Comparison of ENCODE assay signal across 9 cellular contexts in the genomic region with DNA sequence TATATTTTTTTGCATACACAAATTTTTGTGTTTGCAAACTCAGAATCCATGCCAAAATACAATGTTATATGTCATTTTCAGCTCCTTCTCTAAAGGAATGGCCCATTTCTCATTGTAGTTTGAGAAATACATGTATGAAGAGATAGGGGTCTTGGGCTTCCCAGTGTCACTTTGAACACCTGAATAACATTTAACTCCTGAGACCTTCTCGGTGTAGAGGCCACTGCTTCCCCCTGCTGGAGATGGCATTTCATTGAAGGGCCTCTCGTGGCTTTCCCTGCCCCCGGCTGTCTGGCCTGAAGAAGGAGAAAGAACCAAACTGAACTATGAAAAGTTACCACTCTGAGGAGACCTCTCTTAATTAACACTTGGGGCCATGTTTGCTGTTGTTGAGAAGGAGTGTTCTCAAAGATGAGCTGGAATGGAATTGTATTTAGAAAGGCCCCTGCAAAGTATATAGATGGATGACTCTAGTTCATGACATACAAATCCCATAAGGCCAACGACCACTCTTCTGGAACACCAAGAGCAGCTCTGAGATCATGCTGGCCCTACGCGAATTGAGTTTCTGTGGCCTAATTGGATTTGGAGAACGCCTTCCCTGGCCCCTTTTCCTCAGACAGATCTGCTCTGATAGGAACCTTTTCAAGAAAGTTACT. TPM values are rescaled to one million over a fixed set of nuclear protein-coding genes. Genes with fewer than 3 reads are reported as not detected.
DNase-seq lines count a peak whose midpoint lies in the region; ATAC-seq, FAIRE-seq and TF ChIP-seq lines count a peak whose summit lies in the region.
"Had no signal": no experiment of that assay in that cellular context is flagged by ENCODE, and none has a peak within 500 bp of the region (broad histone marks: within the 10 kb centered on the region; RNA-seq: fewer than 3 reads in every experiment).

No MANE protein-coding gene starts in this region.

- H3K79me2 ChIP-seq in fibroblast of lung (ENCODE audit: control insufficient read depth, insufficient read depth, low read length) (peaks cover 4% of the 10 kb centered on the region), osteoblast (ENCODE audit: insufficient read depth, low read length) (peaks cover 10% of the 10 kb centered on the region)

- no peak overlapping the region for H3K27ac ChIP-seq in fibroblast of lung (ENCODE audit: insufficient read depth, low read length)
- no peak overlapping the region for H3K27ac ChIP-seq in osteoblast (ENCODE audit: low read depth, low read length)
- H3K27ac ChIP-seq: HL-60 had no signal

- H3K36me3 Mint-ChIP-seq in activated CD8-positive, alpha-beta T cell treated with anti-CD3 and anti-CD28 coated beads, Interleukin-2, amount 10 ng/mL, durations not matched to agents 7 days and 5 days (ENCODE audit: low read depth), result peaks cover 51% of the 10 kb centered on the region

- TF ChIP-seq POLR2A in GM12891 (IDR thresholded peaks at IDR 0.05; ENCODE audit: low read depth, low read length), result no peak

- H3K4me3 ChIP-seq in fibroblast of lung (replicated peaks in 1 of 4; ENCODE audit: control extremely low read depth in 1 of 4, insufficient read depth in 1 of 4, low read depth in 3 of 4, low read length in 4 of 4) (no peak overlapping the region), osteoblast (ENCODE audit: insufficient read depth, low read length) (no peak overlapping the region)

- FAIRE-seq in GM12891 (lab: Jason Lieb, UNC), result peak; percentile 38

- peaks cover 9% of the 10 kb centered on the region for H3K36me3 ChIP-seq in fibroblast of lung (ENCODE audit: control insufficient read depth, insufficient read depth, low read length)
- peaks cover 25% of the 10 kb centered on the region for H3K36me3 ChIP-seq in osteoblast (ENCODE audit: insufficient read depth, low read length)

- H3K9ac ChIP-seq in fibroblast of lung (ENCODE audit: insufficient read depth, low read length), result no peak overlapping the region

- TF ChIP-seq CTCF in AG09319 (IDR thresholded peaks at IDR 0.05; ENCODE audit: low read depth, low read length), result peak; percentile 72
- peak; percentile 67 to 75 for TF ChIP-seq CTCF in fibroblast of lung (conservative IDR thresholded peaks at IDR 0.05 in 1 of 2, IDR thresholded peaks at IDR 0.05 in 1 of 2; ENCODE audit: low read depth in 1 of 2, low read length in 2 of 2)
- peak; percentile 87 for TF ChIP-seq CTCF in osteoblast (IDR thresholded peaks at IDR 0.05; ENCODE audit: extremely low read depth, low read depth, low read length)

- DNase-seq in AG09319 (ENCODE audit: extremely low read depth, low read depth), result peak; percentile 8
- no peak for DNase-seq in GM12891 (ENCODE audit: insufficient read length, low spot score)
- peak; percentile 39 for DNase-seq in NCI-H2227 (lab: John Stamatoyannopoulos, UW; ENCODE audit: unreplicated experiment)
- DNase-seq in activated CD8-positive, alpha-beta T cell treated with anti-CD3 and anti-CD28 coated beads, Interleukin-2, amount 10 ng/mL, durations not matched to agents 7 days and 5 days, result peak; percentile 57
- peak; percentile 39 to 62 for DNase-seq in fibroblast of lung (ENCODE audit: low read depth in 2 of 2)
- DNase-seq in osteoblast (ENCODE audit: insufficient read length, low spot score, missing footprints), result peak; percentile 45
- no peak for DNase-seq in NCI-H774 (lab: John Stamatoyannopoulos, UW)

- no peaks in the 10 kb centered on the region for H3K27me3 Mint-ChIP-seq in activated CD8-positive, alpha-beta T cell treated with anti-CD3 and anti-CD28 coated beads, Interleukin-2, amount 10 ng/mL, durations not matched to agents 7 days and 5 days (ENCODE audit: low read depth)

- ATAC-seq in activated CD8-positive, alpha-beta T cell treated with anti-CD3 and anti-CD28 coated beads, Interleukin-2, amount 10 ng/mL, durations not matched to agents 7 days and 5 days, result peak; percentile 57
- ATAC-seq in GM21528 (IDR thresholded peaks at IDR 0.05; ENCODE audit: low FRiP score, unreplicated experiment), result no peak

- no peaks in the 10 kb centered on the region for H4K20me1 ChIP-seq in fibroblast of lung (ENCODE audit: control insufficient read depth, extremely low read depth, insufficient read depth, low read length)
- peaks cover 4% of the 10 kb centered on the region for H4K20me1 ChIP-seq in osteoblast (ENCODE audit: insufficient read depth, low read length)

- H3K4me2 ChIP-seq in fibroblast of lung (ENCODE audit: extremely low read depth, insufficient read depth, low read length) (no peak overlapping the region), osteoblast (ENCODE audit: insufficient read depth, low read length) (no peak overlapping the region)

- no peak overlapping the region for H3K4me3 Mint-ChIP-seq in activated CD8-positive, alpha-beta T cell treated with anti-CD3 and anti-CD28 coated beads, Interleukin-2, amount 10 ng/mL, durations not matched to agents 7 days and 5 days

- no peaks in the 10 kb centered on the region for H3K9me3 ChIP-seq in fibroblast of lung (ENCODE audit: control insufficient read depth, insufficient read depth, low read depth, low read length)
- H3K9me3 ChIP-seq in osteoblast (ENCODE audit: low read depth, low read length), result no peaks in the 10 kb centered on the region

- H3K9me3 Mint-ChIP-seq in activated CD8-positive, alpha-beta T cell treated with anti-CD3 and anti-CD28 coated beads, Interleukin-2, amount 10 ng/mL, durations not matched to agents 7 days and 5 days (ENCODE audit: insufficient read depth), result no peaks in the 10 kb centered on the region

- H3K4me1 Mint-ChIP-seq in activated CD8-positive, alpha-beta T cell treated with anti-CD3 and anti-CD28 coated beads, Interleukin-2, amount 10 ng/mL, durations not matched to agents 7 days and 5 days (ENCODE audit: low read depth), result peaks cover 13% of the 10 kb centered on the region

- H3K4me1 ChIP-seq in fibroblast of lung (ENCODE audit: control insufficient read depth, extremely low read depth, insufficient read depth, low read length), result no peaks in the 10 kb centered on the region
- H3K4me1 ChIP-seq in osteoblast (ENCODE audit: insufficient read depth, low read length), result no peaks in the 10 kb centered on the region

- POLR2A ChIA-PET in activated CD8-positive, alpha-beta T cell treated with anti-CD3 and anti-CD28 coated beads, Interleukin-2, amount 10 ng/mL, durations not matched to agents 7 days and 5 days (lab: Charles Lee), result interaction anchor here (0.7 kb wide), 1 partner anchor 59 kb away, joined by 3 read pairs; no protein-coding TSS in a partner anchor

- CTCF ChIA-PET in activated CD8-positive, alpha-beta T cell treated with anti-CD3 and anti-CD28 coated beads, Interleukin-2, amount 10 ng/mL, durations not matched to agents 7 days and 5 days (lab: Charles Lee), result interaction anchor here (0.6 to 2.5 kb wide), 13 partner anchors 10 to 227 kb away, joined by 3 to 19 read pairs (median 3); partner anchors contain the start of gene VAPB

- no peak overlapping the region for H3K27ac Mint-ChIP-seq in activated CD8-positive, alpha-beta T cell treated with anti-CD3 and anti-CD28 coated beads, Interleukin-2, amount 10 ng/mL, durations not matched to agents 7 days and 5 days

- H2AFZ ChIP-seq in fibroblast of lung (ENCODE audit: low read length) (no peak overlapping the region), osteoblast (ENCODE audit: low read length) (no peak overlapping the region)

- H3K27me3 ChIP-seq in fibroblast of lung (ENCODE audit: control insufficient read depth, insufficient read depth, low read length) (no peaks in the 10 kb centered on the region), osteoblast (ENCODE audit: insufficient read depth, low read length) (no peaks in the 10 kb centered on the region)

TF ChIP-seq in GM12891, 5 proteins besides CTCF, POLR2A, EP300 and RAD21:
- no peak for TF ChIP-seq POLR2AphosphoS5 (IDR thresholded peaks at IDR 0.05; ENCODE audit: low read depth, low read length)

RNA-seq across cellular contexts. Expression of gene VAPB, which starts 58.8 kb away (rescaled TPM):
- 15.4 TPM for polyA plus RNA-seq in GM12891 (2012; ENCODE audit: low read depth, missing spikeins)
- total RNA-seq in activated CD8-positive, alpha-beta T cell treated with anti-CD3 and anti-CD28 coated beads, Interleukin-2, amount 10 ng/mL, durations not matched to agents 7 days and 5 days, result 10 to 100 TPM; 34.5 to 36.8 TPM
- total RNA-seq in fibroblast of lung (10.8 and 13.0 TPM in 2 replicates), osteoblast (12.4 and 14.5 TPM in 2 replicates)
- polyA plus RNA-seq in fibroblast of lung, result 38.7 and 43.7 TPM in 2 replicates
- polyA plus RNA-seq in fibroblast of lung (2012), result 35.3 and 39.5 TPM in 2 replicates
- 16.5 and 22.9 TPM in 2 replicates for polyA minus RNA-seq in fibroblast of lung (ENCODE audit: low replicate concordance)

Comparison
In these comparisons a context has a peak if more than half of its experiments do, and no peak if none do; other contexts are left out.
1. DNase-seq: peak in AG09319 (single experiment), NCI-H2227 (single experiment), activated CD8-positive, alpha-beta T cell treated with anti-CD3 and anti-CD28 coated beads, Interleukin-2, amount 10 ng/mL, durations not matched to agents 7 days and 5 days (single experiment), fibroblast of lung (2 of 2) and osteoblast (single experiment); none in GM12891 (single experiment) and NCI-H774 (single experiment).
2. Peak in every context shown above with its lines, with median percentiles within 50 percentile points of each other: CTCF ChIP-seq.